ENCODE assay signal across 9 cellular contexts in genomic region chr6:115750292-115750691, GRCh38.
"Had no signal": no experiment of that assay in that cellular context is flagged by ENCODE, and none has a peak within 500 bp of the region (broad histone marks: within the 10 kb centered on the region; RNA-seq: fewer than 3 reads in every experiment).

No MANE protein-coding gene starts in this region.

- H3K27ac Mint-ChIP-seq: GM23338, H9, HFFc6 had no signal

- ATAC-seq: GM23338, HCT116 had no signal

- H3K4me1 ChIP-seq: HAP-1 had no signal

- H3K4me1 Mint-ChIP-seq: GM23338, H9 had no signal

- H3K36me3 ChIP-seq: HAP-1 had no signal

- H2AFZ ChIP-seq: GM23248, GM23338 had no signal

- DNase-seq: GM23248, GOT3, H7, H9, HCEC 1CT, HFFc6 had no signal

- H3K4me3 Mint-ChIP-seq: GM23338, H9, HFFc6 had no signal

- H3K4me3 ChIP-seq: GM23248, GM23338, HAP-1 had no signal

- H3K27ac ChIP-seq: GM23248 had no signal

- H3K9me3 Mint-ChIP-seq: GM23338 had no signal

- H3K9me3 ChIP-seq: HAP-1 had no signal

- H3K4me2 ChIP-seq: GM23338 had no signal

- H3K9ac ChIP-seq: GM23248 had no signal
